8 cellular contexts compared by ENCODE assay signal in genomic region chr11:73335204-73335923, GRCh38. TPM values are rescaled to one million over a fixed set of nuclear protein-coding genes. Genes with fewer than 3 reads are reported as not detected.
DNase-seq lines count a peak whose midpoint lies in the region; ATAC-seq, FAIRE-seq and TF ChIP-seq lines count a peak whose summit lies in the region.

No MANE protein-coding gene starts in this region.

- no peak overlapping the region for H3K4me3 Mint-ChIP-seq in activated T-cell treated with anti-CD3 and anti-CD28 coated beads, Interleukin-2, amount 50 U/mL, for 72 hours
- H3K4me3 Mint-ChIP-seq in neural progenitor cell = peak overlapping the region; percentile 72

- H3F3A ChIP-seq in neural progenitor cell (ENCODE audit: low read depth) = peaks cover 36% of the 10 kb centered on the region

- peak; percentile 12 for FAIRE-seq in RCC 7860 (lab: Jason Lieb, UNC)

- no peaks in the 10 kb centered on the region for H3K27me3 ChIP-seq in neural progenitor cell
- no peaks in the 10 kb centered on the region for H3K27me3 ChIP-seq in stomach

- no peak overlapping the region for H3K9ac ChIP-seq in neural progenitor cell

- intact Hi-C loops in stomach (cut with DNase I; ENCODE audit: low total_unique reads) = loop anchor here (5.0 kb wide), 1 partner anchor 33 kb away; no protein-coding TSS in a partner anchor

- H3K4me2 ChIP-seq in neural progenitor cell = peak overlapping the region; percentile 35

- no peaks in the 10 kb centered on the region for H3K27me3 Mint-ChIP-seq in activated T-cell treated with anti-CD3 and anti-CD28 coated beads, Interleukin-2, amount 50 U/mL, for 72 hours (ENCODE audit: low read depth)
- peaks cover 2% of the 10 kb centered on the region for H3K27me3 Mint-ChIP-seq in neural progenitor cell (ENCODE audit: insufficient read depth, low read depth)

- H3K4me1 Mint-ChIP-seq in activated T-cell treated with anti-CD3 and anti-CD28 coated beads, Interleukin-2, amount 50 U/mL, for 72 hours (ENCODE audit: low read depth) = no peaks in the 10 kb centered on the region
- H3K4me1 Mint-ChIP-seq in neural progenitor cell = peaks cover 66% of the 10 kb centered on the region

- TF ChIP-seq EP300 in stomach (IDR thresholded peaks at IDR 0.05) = no peak

- H3K79me2 ChIP-seq in neural progenitor cell (ENCODE audit: low read depth) = peaks cover 40% of the 10 kb centered on the region

- DNase-seq in D341Med (ENCODE audit: low spot score) = peak; percentile 83
- peak; percentile 54 to 56 for DNase-seq in Kasumi-1 (lab: John Stamatoyannopoulos, UW)
- DNase-seq in RCC 7860 (ENCODE audit: low spot score) = peak; percentile 56
- peak; percentile 74 to 86 for DNase-seq in activated T-cell treated with anti-CD3 and anti-CD28 coated beads, Interleukin-2, amount 50 U/mL, for 72 hours
- DNase-seq in fibroblast of mammary gland (ENCODE audit: low read depth) = peak; percentile 84
- DNase-seq in neural progenitor cell (ENCODE audit: low spot score) = peak; percentile 83
- peak; percentile 87 for DNase-seq in stomach

- H3K9me3 ChIP-seq in neural progenitor cell (ENCODE audit: low read depth) = no peaks in the 10 kb centered on the region
- no peaks in the 10 kb centered on the region for H3K9me3 ChIP-seq in stomach

- no peak for TF ChIP-seq POLR2A in stomach (IDR thresholded peaks at IDR 0.05)

- H3K27ac Mint-ChIP-seq in activated T-cell treated with anti-CD3 and anti-CD28 coated beads, Interleukin-2, amount 50 U/mL, for 72 hours = no peak overlapping the region
- H3K27ac Mint-ChIP-seq in neural progenitor cell = peak overlapping the region; percentile 84

- H3K4me3 ChIP-seq in fibroblast of mammary gland (ENCODE audit: control insufficient read depth, low read depth, low read length) (no peak overlapping the region), neural progenitor cell (no peak overlapping the region), stomach (no peak overlapping the region)

- H3K36me3 ChIP-seq in neural progenitor cell = no peaks in the 10 kb centered on the region
- H3K36me3 ChIP-seq in stomach = peaks cover 0 to 9% (median 0%) of the 10 kb centered on the region in 4 donors

- H4K20me1 ChIP-seq in neural progenitor cell (ENCODE audit: low read depth) = peaks cover 68% of the 10 kb centered on the region

- no peaks in the 10 kb centered on the region for H3K36me3 Mint-ChIP-seq in activated T-cell treated with anti-CD3 and anti-CD28 coated beads, Interleukin-2, amount 50 U/mL, for 72 hours (ENCODE audit: insufficient read depth in 2 of 2)
- H3K36me3 Mint-ChIP-seq in neural progenitor cell = peaks cover 8% of the 10 kb centered on the region

- no peaks in the 10 kb centered on the region for H3K9me3 Mint-ChIP-seq in activated T-cell treated with anti-CD3 and anti-CD28 coated beads, Interleukin-2, amount 50 U/mL, for 72 hours
- no peaks in the 10 kb centered on the region for H3K9me3 Mint-ChIP-seq in neural progenitor cell

- H3K27ac ChIP-seq in neural progenitor cell (peak overlapping the region; percentile 68), stomach (peak overlapping the region in 4 of 5 donors; percentile 42 to 80 (median 72))

- peak; percentile 99 for TF ChIP-seq CTCF in fibroblast of mammary gland (conservative IDR thresholded peaks at IDR 0.05; ENCODE audit: control insufficient read depth, insufficient read depth, low read depth, low read length)
- TF ChIP-seq CTCF in neural progenitor cell (IDR thresholded peaks at IDR 0.05) = peak; percentile 97
- TF ChIP-seq CTCF in stomach (IDR thresholded peaks at IDR 0.05) = peak in 6 of 7 experiments; percentile 24 to 99 (median 96)

- H2AFZ ChIP-seq in neural progenitor cell (replicated peaks) = no peak overlapping the region

- WGBS in stomach, 5 donors = 7 to 18% (median 14%) methylated on average over 3 to 4 of the region's 4 CpGs

- ATAC-seq in activated T-cell treated with anti-CD3 and anti-CD28 coated beads, Interleukin-2, amount 50 U/mL, for 72 hours (replicated peaks in 1 of 2) = peak; percentile 74 to 75
- no peak for ATAC-seq in HG02840 (IDR thresholded peaks at IDR 0.05; ENCODE audit: low FRiP score, unreplicated experiment)

- H3K4me1 ChIP-seq in neural progenitor cell (peaks cover 54% of the 10 kb centered on the region), stomach (peaks cover 37 to 86% (median 62%) of the 10 kb centered on the region in 4 donors)

RNA-seq across cellular contexts. Expression of gene ARHGEF17, which starts 27.3 kb away (rescaled TPM):
- total RNA-seq in activated T-cell treated with anti-CD3 and anti-CD28 coated beads, Interleukin-2, amount 50 U/mL, for 72 hours = under 1 TPM; 0.05 to 0.07 TPM
- total RNA-seq in neural progenitor cell (ENCODE audit: low replicate concordance) (19.9 and 41.8 TPM in 2 replicates), stomach (10 to 100 TPM; 29.9 to 66.5 (median 38.8) TPM)
- 10 to 100 TPM in 2 of 3 donors, 1 to 10 TPM in 1; 5.0 to 13.1 (median 10.8) TPM for polyA plus RNA-seq in stomach

RNA-seq across cellular contexts. Expression of gene RELT, which starts 40.8 kb away (rescaled TPM):
- 10 to 100 TPM; 17.3 to 19.6 TPM for total RNA-seq in activated T-cell treated with anti-CD3 and anti-CD28 coated beads, Interleukin-2, amount 50 U/mL, for 72 hours
- total RNA-seq in neural progenitor cell (ENCODE audit: low replicate concordance) (5.4 and 15.0 TPM in 2 replicates), stomach (10 to 100 TPM in 1 of 5 donors, 1 to 10 TPM in 2, not detected in 2; 2.2 to 18.7 (median 2.9) TPM)
- 1 to 10 TPM; 1.2 to 1.6 (median 1.2) TPM for polyA plus RNA-seq in stomach

Comparison
In these comparisons a context has a peak if more than half of its experiments do, and no peak if none do; other contexts are left out.
1. RNA of gene ARHGEF17, which starts 27.3 kb away (total RNA-seq): 29.9 to 66.5 TPM in stomach and 19.9 to 41.8 TPM in neural progenitor cell; 0.05 to 0.07 TPM in activated T-cell treated with anti-CD3 and anti-CD28 coated beads, Interleukin-2, amount 50 U/mL, for 72 hours; every median in the first group is over 10 times any median in the second.
2. Peak in every context shown above with its lines, with median percentiles within 50 percentile points of each other: DNase-seq and CTCF ChIP-seq.